ENCODE assay signal across 7 cellular contexts in the genomic region with DNA sequence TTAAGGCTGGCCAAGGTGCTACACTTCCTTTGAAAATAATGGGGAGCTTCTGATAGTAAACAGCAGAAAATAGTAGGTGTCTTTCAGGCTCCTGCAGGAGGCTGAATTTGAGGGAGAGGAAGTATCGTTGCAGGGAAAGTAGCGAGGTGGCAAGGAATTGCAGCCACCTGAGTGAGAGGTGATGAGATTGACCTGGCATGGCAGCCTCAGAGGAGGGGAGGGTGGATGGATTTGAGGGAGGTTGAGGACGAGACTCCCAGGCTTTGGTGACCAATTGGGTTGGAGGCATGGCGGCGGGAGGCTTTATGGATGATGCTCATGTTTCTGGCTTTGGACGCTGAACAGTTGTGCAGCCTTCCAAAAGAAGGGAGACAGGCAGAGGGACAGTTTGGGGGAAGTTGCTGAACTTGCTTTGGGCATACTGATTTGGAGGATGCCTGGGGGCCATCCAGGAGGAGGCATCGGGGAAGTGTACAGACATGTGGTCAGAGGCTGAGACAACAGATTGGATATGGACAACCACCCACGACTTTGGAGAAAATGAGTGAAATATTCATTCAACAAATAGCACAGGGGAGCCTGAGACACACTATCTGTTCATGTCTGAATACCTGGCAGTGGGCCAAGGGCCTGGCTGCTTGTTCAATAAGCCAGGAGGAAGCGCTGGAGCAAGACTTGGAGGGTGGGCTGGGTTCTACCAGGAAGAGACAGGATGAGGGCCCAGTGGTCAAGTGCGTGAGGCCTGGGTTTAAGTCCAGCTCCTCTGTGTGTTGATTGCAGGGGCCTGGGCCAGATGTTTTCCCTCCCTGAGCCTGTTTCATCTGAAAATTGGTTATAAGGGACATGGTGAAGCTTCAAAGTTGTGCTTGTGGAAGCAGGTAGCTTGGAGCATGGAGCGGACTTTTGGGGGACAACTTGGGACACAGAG.
A peak's percentile ranks its signal among the peaks of the same experiment; 100 is the strongest.
DNase-seq lines count a peak whose midpoint lies in the region; ATAC-seq lines count a peak whose summit lies in the region.

No MANE protein-coding gene starts in this region.

- no peaks in the 10 kb centered on the region for H3K36me3 Mint-ChIP-seq in activated naive CD8-positive, alpha-beta T cell treated with anti-CD3 and anti-CD28 coated beads, Interleukin-2, amount 50 U/mL, for 24 hours (ENCODE audit: low read depth)

- ATAC-seq in activated naive CD8-positive, alpha-beta T cell treated with anti-CD3 and anti-CD28 coated beads, Interleukin-2, amount 50 U/mL, for 24 hours, result no peak

- peak overlapping the region; percentile 7 for H3K27ac Mint-ChIP-seq in activated naive CD8-positive, alpha-beta T cell treated with anti-CD3 and anti-CD28 coated beads, Interleukin-2, amount 50 U/mL, for 24 hours

- no peak overlapping the region for H3K4me3 Mint-ChIP-seq in activated naive CD8-positive, alpha-beta T cell treated with anti-CD3 and anti-CD28 coated beads, Interleukin-2, amount 50 U/mL, for 24 hours

- H3K4me1 Mint-ChIP-seq in activated naive CD8-positive, alpha-beta T cell treated with anti-CD3 and anti-CD28 coated beads, Interleukin-2, amount 50 U/mL, for 24 hours, result no peaks in the 10 kb centered on the region

- peak; percentile 10 for DNase-seq in NCI-H146 treated with DMSO at 0.1 percent for 48 hours (lab: John Stamatoyannopoulos, UW; ENCODE audit: unreplicated experiment)
- no peak for DNase-seq in activated naive CD8-positive, alpha-beta T cell treated with anti-CD3 and anti-CD28 coated beads, Interleukin-2, amount 50 U/mL, for 24 hours
- peak in 28 of 51 donors; percentile 10 to 61 (median 33) for DNase-seq in hypothalamus (lab: John Stamatoyannopoulos, UW)
- peak; percentile 49 for DNase-seq in superior temporal gyrus (ENCODE audit: extremely low spot score)
- no peak for DNase-seq in SIG-M5 (lab: John Stamatoyannopoulos, UW)
- DNase-seq in NCI-H524 treated with DMSO at 0.1 percent for 48 hours (lab: John Stamatoyannopoulos, UW), result no peak
- no peak for DNase-seq in GM19238 (ENCODE audit: insufficient read length, low spot score)

- no peaks in the 10 kb centered on the region for H3K9me3 Mint-ChIP-seq in activated naive CD8-positive, alpha-beta T cell treated with anti-CD3 and anti-CD28 coated beads, Interleukin-2, amount 50 U/mL, for 24 hours

- H3K27me3 Mint-ChIP-seq in activated naive CD8-positive, alpha-beta T cell treated with anti-CD3 and anti-CD28 coated beads, Interleukin-2, amount 50 U/mL, for 24 hours, result peaks cover 3% of the 10 kb centered on the region

Comparison
In these comparisons a context has a peak if more than half of its experiments do, and no peak if none do; other contexts are left out.
1. DNase-seq: peak in NCI-H146 treated with DMSO at 0.1 percent for 48 hours (single experiment), hypothalamus (28 of 51) and superior temporal gyrus (single experiment); none in activated naive CD8-positive, alpha-beta T cell treated with anti-CD3 and anti-CD28 coated beads, Interleukin-2, amount 50 U/mL, for 24 hours (single experiment), SIG-M5 (single experiment), NCI-H524 treated with DMSO at 0.1 percent for 48 hours (single experiment) and GM19238 (single experiment).